Comparison of ENCODE assay signal across 22 cellular contexts in the genomic region with DNA sequence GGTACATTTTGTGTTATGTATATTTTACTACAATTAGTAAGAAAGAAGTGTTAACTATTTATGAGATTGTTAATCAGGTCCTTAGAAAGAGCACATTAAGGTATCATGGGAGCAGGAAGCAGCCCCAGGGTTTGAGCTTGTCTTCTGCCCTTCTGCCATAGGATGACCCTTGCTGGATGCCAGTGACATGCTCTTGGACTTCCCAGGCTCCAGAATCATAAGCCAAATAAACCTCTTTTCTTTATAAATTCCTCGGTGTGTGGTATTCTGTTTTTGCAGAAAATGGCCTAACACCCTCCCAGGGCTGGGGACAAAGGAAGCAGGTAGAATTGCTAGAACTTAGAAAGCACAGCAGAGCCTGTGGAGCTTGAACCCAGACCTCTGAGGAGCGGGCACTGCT.
DNase-seq lines count a peak whose midpoint lies in the region; ATAC-seq and TF ChIP-seq lines count a peak whose summit lies in the region.
"Had no signal": no experiment of that assay in that cellular context is flagged by ENCODE, and none has a peak within 500 bp of the region (broad histone marks: within the 10 kb centered on the region; RNA-seq: fewer than 3 reads in every experiment).

No MANE protein-coding gene starts in this region.

- CTCF ChIA-PET in activated CD8-positive, alpha-beta memory T cell treated with anti-CD3 and anti-CD28 coated beads, Interleukin-2, amount 10 ng/mL, durations not matched to agents 7 days and 5 days (lab: Charles Lee) = no interaction called here

- no peaks in the 10 kb centered on the region for H3K9me3 ChIP-seq in neutrophil

- no peaks in the 10 kb centered on the region for H3K27me3 Mint-ChIP-seq in activated CD8-positive, alpha-beta memory T cell treated with anti-CD3 and anti-CD28 coated beads, Interleukin-2, amount 10 ng/mL, durations not matched to agents 7 days and 5 days
- no peaks in the 10 kb centered on the region for H3K27me3 Mint-ChIP-seq in IgD-negative memory B cell
- no peaks in the 10 kb centered on the region for H3K27me3 Mint-ChIP-seq in activated naive CD8-positive, alpha-beta T cell treated with anti-CD3 and anti-CD28 coated beads, Interleukin-2, amount 10 ng/mL, durations not matched to agents 7 days and 5 days

- ATAC-seq in activated CD8-positive, alpha-beta memory T cell treated with anti-CD3 and anti-CD28 coated beads, Interleukin-2, amount 10 ng/mL, durations not matched to agents 7 days and 5 days = no peak
- no peak for ATAC-seq in activated naive CD8-positive, alpha-beta T cell treated with anti-CD3 and anti-CD28 coated beads, Interleukin-2, amount 10 ng/mL, durations not matched to agents 7 days and 5 days (ENCODE audit: low read depth)

- no peak for DNase-seq in activated CD8-positive, alpha-beta memory T cell treated with anti-CD3 and anti-CD28 coated beads, Interleukin-2, amount 10 ng/mL, durations not matched to agents 7 days and 5 days
- no peak for DNase-seq in activated CD8-positive, alpha-beta memory T cell treated with anti-CD3 and anti-CD28 coated beads for 24 hours
- DNase-seq in activated naive CD8-positive, alpha-beta T cell treated with anti-CD3 and anti-CD28 coated beads, Interleukin-2, amount 10 ng/mL, durations not matched to agents 7 days and 5 days = no peak
- DNase-seq in iPS-NIHi11 (ENCODE audit: low spot score) (no peak), GM13976 (ENCODE audit: low spot score) (no peak), DMS79 (lab: John Stamatoyannopoulos, UW) (no peak)
- DNase-seq: activated CD8-positive, alpha-beta memory T cell treated with anti-CD3 and anti-CD28 coated beads, Interleukin-2, amount 50 U/mL, for 4 hours; brain microvascular endothelial cell; COR-L47; cortex of kidney; foreskin fibroblast; HCEC 1CT; left cardiac atrium; midbrain; NCI-H1048; NCI-H2081; NCI-H510A; stomach; SW 1271 had no signal

- H3K4me1 Mint-ChIP-seq in activated CD8-positive, alpha-beta memory T cell treated with anti-CD3 and anti-CD28 coated beads, Interleukin-2, amount 10 ng/mL, durations not matched to agents 7 days and 5 days = peaks cover 15% of the 10 kb centered on the region
- peaks cover 25 to 34% (median 32%) of the 10 kb centered on the region in 3 donors for H3K4me1 Mint-ChIP-seq in IgD-negative memory B cell
- peaks cover 23% of the 10 kb centered on the region for H3K4me1 Mint-ChIP-seq in activated naive CD8-positive, alpha-beta T cell treated with anti-CD3 and anti-CD28 coated beads, Interleukin-2, amount 10 ng/mL, durations not matched to agents 7 days and 5 days

- H3K4me3 Mint-ChIP-seq in activated CD8-positive, alpha-beta memory T cell treated with anti-CD3 and anti-CD28 coated beads, Interleukin-2, amount 10 ng/mL, durations not matched to agents 7 days and 5 days = no peak overlapping the region
- peak overlapping the region in 3 of 4 donors; percentile 15 to 82 (median 67) for H3K4me3 Mint-ChIP-seq in IgD-negative memory B cell
- H3K4me3 Mint-ChIP-seq in activated naive CD8-positive, alpha-beta T cell treated with anti-CD3 and anti-CD28 coated beads, Interleukin-2, amount 10 ng/mL, durations not matched to agents 7 days and 5 days = peak overlapping the region; percentile 58

- peaks cover 48 to 53% of the 10 kb centered on the region in 2 experiments for H3K4me1 ChIP-seq in neutrophil (ENCODE audit: control insufficient read depth in 1 of 2, insufficient read depth in 1 of 2, low read depth in 1 of 2, low read length in 1 of 2)
- H3K4me1 ChIP-seq: right atrium auricular region, stomach had no signal

- peaks cover 10% of the 10 kb centered on the region for H3K9me3 Mint-ChIP-seq in activated CD8-positive, alpha-beta memory T cell treated with anti-CD3 and anti-CD28 coated beads, Interleukin-2, amount 10 ng/mL, durations not matched to agents 7 days and 5 days (ENCODE audit: low read depth)
- peaks cover 3 to 13% (median 12%) of the 10 kb centered on the region in 3 donors for H3K9me3 Mint-ChIP-seq in IgD-negative memory B cell
- peaks cover 17% of the 10 kb centered on the region for H3K9me3 Mint-ChIP-seq in activated naive CD8-positive, alpha-beta T cell treated with anti-CD3 and anti-CD28 coated beads, Interleukin-2, amount 10 ng/mL, durations not matched to agents 7 days and 5 days

- H3K4me3 ChIP-seq in neutrophil (ENCODE audit: low read depth in 1 of 2, low read length in 1 of 2) = peak overlapping the region; percentile 46 to 52
- H3K4me3 ChIP-seq: right atrium auricular region, stomach had no signal

- peak overlapping the region; percentile 93 for H3K27ac ChIP-seq in neutrophil
- H3K27ac ChIP-seq: brain microvascular endothelial cell, right atrium auricular region had no signal

- H3K36me3 Mint-ChIP-seq in activated CD8-positive, alpha-beta memory T cell treated with anti-CD3 and anti-CD28 coated beads, Interleukin-2, amount 10 ng/mL, durations not matched to agents 7 days and 5 days = peaks cover 25% of the 10 kb centered on the region
- H3K36me3 Mint-ChIP-seq in IgD-negative memory B cell = peaks cover 4% of the 10 kb centered on the region
- peaks cover 25% of the 10 kb centered on the region for H3K36me3 Mint-ChIP-seq in activated naive CD8-positive, alpha-beta T cell treated with anti-CD3 and anti-CD28 coated beads, Interleukin-2, amount 10 ng/mL, durations not matched to agents 7 days and 5 days

- H3K36me3 ChIP-seq in neutrophil = no peaks in the 10 kb centered on the region
- H3K36me3 ChIP-seq: brain microvascular endothelial cell, right atrium auricular region, stomach had no signal

- H3K27ac Mint-ChIP-seq in activated CD8-positive, alpha-beta memory T cell treated with anti-CD3 and anti-CD28 coated beads, Interleukin-2, amount 10 ng/mL, durations not matched to agents 7 days and 5 days = peak overlapping the region; percentile 80
- peak overlapping the region; percentile 31 to 86 (median 78) for H3K27ac Mint-ChIP-seq in IgD-negative memory B cell
- H3K27ac Mint-ChIP-seq in activated naive CD8-positive, alpha-beta T cell treated with anti-CD3 and anti-CD28 coated beads, Interleukin-2, amount 10 ng/mL, durations not matched to agents 7 days and 5 days = peak overlapping the region; percentile 91

- in situ Hi-C loops in GM13976 (cut with MboI; ENCODE audit: low sequenced_read_pairs, unreplicated experiment) = no loop called here

- POLR2A ChIA-PET in activated naive CD8-positive, alpha-beta T cell treated with anti-CD3 and anti-CD28 coated beads, Interleukin-2, amount 10 ng/mL, durations not matched to agents 7 days and 5 days (lab: Charles Lee) = no interaction called here

- TF ChIP-seq CTCF in neutrophil (IDR thresholded peaks at IDR 0.05) (no peak), GM13976 (IDR thresholded peaks at IDR 0.05; ENCODE audit: borderline replicate concordance, control extremely low read depth, extremely low read depth, insufficient read depth, missing control alignments) (no peak)

- H3K27me3 ChIP-seq in neutrophil = no peaks in the 10 kb centered on the region
- H3K27me3 ChIP-seq: brain microvascular endothelial cell, right atrium auricular region had no signal
